Comparison of ENCODE assay signal across 8 cellular contexts in the genomic region with DNA sequence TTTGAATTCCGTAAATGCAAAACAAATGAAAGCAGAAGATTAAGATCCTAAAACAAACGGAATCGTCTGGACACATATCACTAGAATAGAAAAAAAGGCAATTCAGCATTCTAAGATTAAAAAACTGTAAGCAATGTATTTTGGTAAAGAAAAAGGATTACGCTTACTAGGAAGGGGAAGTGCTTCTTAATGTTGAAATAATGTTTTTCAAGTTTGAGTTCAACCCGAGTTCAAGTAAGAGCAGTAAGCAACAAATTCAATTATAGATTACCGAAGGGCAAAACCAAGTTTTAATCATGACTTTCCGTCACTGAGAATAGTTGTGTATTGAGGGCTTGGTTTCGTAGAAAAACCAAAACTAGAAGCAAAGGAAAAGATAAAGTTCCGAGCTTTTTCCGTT. TPM values are rescaled to one million over a fixed set of nuclear protein-coding genes. Genes with fewer than 3 reads are reported as not detected.
DNase-seq lines count a peak whose midpoint lies in the region; ATAC-seq and TF ChIP-seq lines count a peak whose summit lies in the region.

No MANE protein-coding gene starts in this region.

- H3K9me3 ChIP-seq in WERI-Rb-1 (ENCODE audit: severe bottlenecking), result no peaks in the 10 kb centered on the region
- H3K9me3 ChIP-seq in iPS-18a (ENCODE audit: control insufficient read depth, low read depth, low read length), result no peaks in the 10 kb centered on the region
- H3K9me3 ChIP-seq in thoracic aorta, result no peaks in the 10 kb centered on the region

- DNase-seq in activated CD8-positive, alpha-beta memory T cell treated with anti-CD3 and anti-CD28 coated beads, Interleukin-2, amount 10 ng/mL, durations not matched to agents 7 days and 5 days, result no peak
- DNase-seq in activated CD8-positive, alpha-beta memory T cell treated with anti-CD3 and anti-CD28 coated beads for 24 hours, result no peak
- DNase-seq in WERI-Rb-1 (no peak), thoracic aorta (ENCODE audit: low spot score) (no peak), retina (no peak)
- DNase-seq in NK-92 treated with Interleukin-12 subunit alpha and Interleukin-12 subunit beta, amount 100 ng/mL, for 24 hours (lab: John Stamatoyannopoulos, UW), result no peak

- no peaks in the 10 kb centered on the region for H3K27me3 ChIP-seq in WERI-Rb-1 (ENCODE audit: insufficient read depth, low read depth, severe bottlenecking)
- no peaks in the 10 kb centered on the region for H3K27me3 ChIP-seq in iPS-18a (ENCODE audit: control insufficient read depth, insufficient read depth, low read length)
- no peaks in the 10 kb centered on the region for H3K27me3 ChIP-seq in thoracic aorta (replicated peaks; ENCODE audit: insufficient read depth)

- H3K4me3 ChIP-seq in WERI-Rb-1 (ENCODE audit: low read depth, low read length) (peak overlapping the region; percentile 100), iPS-18a (ENCODE audit: low read length) (peak overlapping the region; percentile 96), thoracic aorta (peak overlapping the region; percentile 89)

- CTCF ChIA-PET in activated CD8-positive, alpha-beta memory T cell treated with anti-CD3 and anti-CD28 coated beads, Interleukin-2, amount 10 ng/mL, durations not matched to agents 7 days and 5 days (lab: Charles Lee), result interaction anchor here (0.8 to 3.6 kb wide), 7 partner anchors 10 to 326 kb away, joined by 3 to 39 read pairs (median 6); no protein-coding TSS in a partner anchor

- H3K36me3 Mint-ChIP-seq in activated CD8-positive, alpha-beta memory T cell treated with anti-CD3 and anti-CD28 coated beads, Interleukin-2, amount 10 ng/mL, durations not matched to agents 7 days and 5 days, result peaks cover 26% of the 10 kb centered on the region

- H3K27me3 Mint-ChIP-seq in activated CD8-positive, alpha-beta memory T cell treated with anti-CD3 and anti-CD28 coated beads, Interleukin-2, amount 10 ng/mL, durations not matched to agents 7 days and 5 days, result no peaks in the 10 kb centered on the region

- H3K36me3 ChIP-seq in WERI-Rb-1, result peaks cover 23% of the 10 kb centered on the region
- H3K36me3 ChIP-seq in iPS-18a (ENCODE audit: control insufficient read depth, low read depth, low read length), result peaks cover 16% of the 10 kb centered on the region
- no peaks in the 10 kb centered on the region for H3K36me3 ChIP-seq in thoracic aorta

- no peak for TF ChIP-seq CTCF in WERI-Rb-1 (IDR thresholded peaks at IDR 0.05; ENCODE audit: low read depth, low read length)
- no peak for TF ChIP-seq CTCF in thoracic aorta (IDR thresholded peaks at IDR 0.05)

- H3K9ac ChIP-seq in iPS-18a (ENCODE audit: low read length), result peak overlapping the region; percentile 91

- peak overlapping the region; percentile 86 for H3K4me3 Mint-ChIP-seq in activated CD8-positive, alpha-beta memory T cell treated with anti-CD3 and anti-CD28 coated beads, Interleukin-2, amount 10 ng/mL, durations not matched to agents 7 days and 5 days

- H3K4me1 ChIP-seq in iPS-18a (ENCODE audit: control insufficient read depth, low read depth, low read length) (peaks cover 10% of the 10 kb centered on the region), thoracic aorta (ENCODE audit: control insufficient read depth in 1 of 2, low read depth in 2 of 2) (peaks cover 10 to 16% of the 10 kb centered on the region in 2 donors)

- peak overlapping the region; percentile 93 for H3K27ac ChIP-seq in WERI-Rb-1
- H3K27ac ChIP-seq in iPS-18a (ENCODE audit: low read length), result peak overlapping the region; percentile 81
- no peak overlapping the region for H3K27ac ChIP-seq in thoracic aorta

- peak overlapping the region; percentile 99 for H3K27ac Mint-ChIP-seq in activated CD8-positive, alpha-beta memory T cell treated with anti-CD3 and anti-CD28 coated beads, Interleukin-2, amount 10 ng/mL, durations not matched to agents 7 days and 5 days

- no peak for ATAC-seq in activated CD8-positive, alpha-beta memory T cell treated with anti-CD3 and anti-CD28 coated beads, Interleukin-2, amount 10 ng/mL, durations not matched to agents 7 days and 5 days
- ATAC-seq in thoracic aorta (ENCODE audit: insufficient number of reproducible peaks, low FRiP score, low read depth) (no peak), GM21526 (IDR thresholded peaks at IDR 0.05; ENCODE audit: low FRiP score, unreplicated experiment) (no peak)

- H3K9me3 Mint-ChIP-seq in activated CD8-positive, alpha-beta memory T cell treated with anti-CD3 and anti-CD28 coated beads, Interleukin-2, amount 10 ng/mL, durations not matched to agents 7 days and 5 days (ENCODE audit: low read depth), result no peaks in the 10 kb centered on the region

- peaks cover 54% of the 10 kb centered on the region for H3K4me1 Mint-ChIP-seq in activated CD8-positive, alpha-beta memory T cell treated with anti-CD3 and anti-CD28 coated beads, Interleukin-2, amount 10 ng/mL, durations not matched to agents 7 days and 5 days

RNA-seq across cellular contexts. Expression of gene CIP2A, which starts 0.6 kb away (rescaled TPM):
- total RNA-seq in activated CD8-positive, alpha-beta memory T cell treated with anti-CD3 and anti-CD28 coated beads, Interleukin-2, amount 10 ng/mL, durations not matched to agents 7 days and 5 days, result 10 to 100 TPM; 66.6 to 71.3 TPM
- 1 to 10 TPM; 1.6 to 5.9 TPM for total RNA-seq in thoracic aorta

RNA-seq across cellular contexts. Expression of gene DZIP3, which starts 0.9 kb away (rescaled TPM):
- 10 to 100 TPM; 25.0 to 26.3 TPM for total RNA-seq in activated CD8-positive, alpha-beta memory T cell treated with anti-CD3 and anti-CD28 coated beads, Interleukin-2, amount 10 ng/mL, durations not matched to agents 7 days and 5 days
- total RNA-seq in thoracic aorta, result 10 to 100 TPM in 1 of 2 donors, 1 to 10 TPM in 1; 9.3 to 10.2 TPM

Comparison
In these comparisons a context has a peak if more than half of its experiments do, and no peak if none do; other contexts are left out.
1. H3K27ac ChIP-seq: peak in WERI-Rb-1 (single experiment) and iPS-18a (single experiment); none in thoracic aorta (0 of 2).
2. RNA of gene CIP2A, which starts 0.6 kb away (total RNA-seq): 66.6 to 71.3 TPM in activated CD8-positive, alpha-beta memory T cell treated with anti-CD3 and anti-CD28 coated beads, Interleukin-2, amount 10 ng/mL, durations not matched to agents 7 days and 5 days; 1.6 to 5.9 TPM in thoracic aorta; every median in the first group is over 4 times any median in the second.
3. Peak in every context shown above with its lines, with median percentiles within 50 percentile points of each other: H3K4me3 ChIP-seq.